1 cellular context compared by ENCODE assay signal in the genomic region with DNA sequence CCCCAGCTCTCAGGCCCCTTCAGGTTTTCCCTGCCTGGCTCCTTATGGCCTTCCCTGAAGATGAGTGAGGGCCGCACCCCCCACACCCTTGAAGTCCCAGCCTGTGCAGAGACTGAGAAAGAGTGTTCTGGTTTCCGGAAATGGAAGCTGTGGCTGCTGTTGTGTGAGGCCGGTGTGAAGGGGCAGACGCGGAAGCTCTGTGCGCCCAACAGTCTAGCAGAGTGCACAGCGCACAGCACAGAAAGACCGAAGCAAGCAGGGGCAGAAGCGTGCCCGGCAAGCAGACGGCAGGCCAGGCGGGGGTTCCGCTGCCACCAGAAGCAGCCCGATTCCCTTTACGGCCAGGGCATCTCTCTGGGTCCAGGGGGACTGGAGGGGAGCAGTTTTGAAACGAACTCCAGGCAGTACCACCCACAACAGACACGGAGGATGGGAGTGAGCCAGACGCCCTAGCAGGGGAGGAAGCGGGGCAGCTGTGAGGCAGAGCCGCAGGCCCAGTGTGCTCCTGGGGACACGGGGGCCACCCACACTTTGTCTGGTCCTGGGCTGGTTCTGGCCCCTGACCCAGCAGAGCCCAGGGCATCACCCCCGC.
TF ChIP-seq lines count a peak whose summit lies in the region.

No MANE protein-coding gene starts in this region.

TF ChIP-seq in HepG2, 621 proteins besides CTCF, POLR2A, EP300 and RAD21:
- TF ChIP-seq ZSCAN22 (CRISPR knock-in tag; IDR thresholded peaks at IDR 0.05), result no peak
- TF ChIP-seq, protein P1, sequence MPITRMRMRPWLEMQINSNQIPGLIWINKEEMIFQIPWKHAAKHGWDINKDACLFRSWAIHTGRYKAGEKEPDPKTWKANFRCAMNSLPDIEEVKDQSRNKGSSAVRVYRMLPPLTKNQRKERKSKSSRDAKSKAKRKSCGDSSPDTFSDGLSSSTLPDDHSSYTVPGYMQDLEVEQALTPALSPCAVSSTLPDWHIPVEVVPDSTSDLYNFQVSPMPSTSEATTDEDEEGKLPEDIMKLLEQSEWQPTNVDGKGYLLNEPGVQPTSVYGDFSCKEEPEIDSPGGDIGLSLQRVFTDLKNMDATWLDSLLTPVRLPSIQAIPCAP (CRISPR knock-in tag; IDR thresholded peaks at IDR 0.05; ENCODE audit: low read depth), result no peak
- no peak for TF ChIP-seq ZNF691 (CRISPR knock-in tag; IDR thresholded peaks at IDR 0.05; ENCODE audit: borderline replicate concordance, low read depth)
- no peak for TF ChIP-seq GMEB1 (CRISPR knock-in tag; IDR thresholded peaks at IDR 0.05; ENCODE audit: borderline replicate concordance)
- no peak for TF ChIP-seq ZNF383 (CRISPR knock-in tag; IDR thresholded peaks at IDR 0.05; ENCODE audit: borderline replicate concordance)
- no peak for TF ChIP-seq FOXP1 (IDR thresholded peaks at IDR 0.05)
- no peak for TF ChIP-seq FOXP1 (CRISPR knock-in tag; IDR thresholded peaks at IDR 0.05)
- TF ChIP-seq, protein P2, sequence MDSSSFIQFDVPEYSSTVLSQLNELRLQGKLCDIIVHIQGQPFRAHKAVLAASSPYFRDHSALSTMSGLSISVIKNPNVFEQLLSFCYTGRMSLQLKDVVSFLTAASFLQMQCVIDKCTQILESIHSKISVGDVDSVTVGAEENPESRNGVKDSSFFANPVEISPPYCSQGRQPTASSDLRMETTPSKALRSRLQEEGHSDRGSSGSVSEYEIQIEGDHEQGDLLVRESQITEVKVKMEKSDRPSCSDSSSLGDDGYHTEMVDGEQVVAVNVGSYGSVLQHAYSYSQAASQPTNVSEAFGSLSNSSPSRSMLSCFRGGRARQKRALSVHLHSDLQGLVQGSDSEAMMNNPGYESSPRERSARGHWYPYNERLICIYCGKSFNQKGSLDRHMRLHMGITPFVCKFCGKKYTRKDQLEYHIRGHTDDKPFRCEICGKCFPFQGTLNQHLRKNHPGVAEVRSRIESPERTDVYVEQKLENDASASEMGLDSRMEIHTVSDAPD (CRISPR knock-in tag; IDR thresholded peaks at IDR 0.05), result no peak
- TF ChIP-seq ZMAT3 (CRISPR knock-in tag; conservative IDR thresholded peaks at IDR 0.05), result no peak
- no peak for TF ChIP-seq FOXC1 (CRISPR knock-in tag; IDR thresholded peaks at IDR 0.05; ENCODE audit: borderline replicate concordance)
- TF ChIP-seq ZNF883 (CRISPR knock-in tag; IDR thresholded peaks at IDR 0.05; ENCODE audit: not compliant biosample characterization), result no peak
- TF ChIP-seq STAT5B (CRISPR knock-in tag; IDR thresholded peaks at IDR 0.05), result no peak
- no peak for TF ChIP-seq DDIT3 (CRISPR knock-in tag; IDR thresholded peaks at IDR 0.05)
- TF ChIP-seq CENPT (CRISPR knock-in tag; IDR thresholded peaks at IDR 0.05; ENCODE audit: low read depth), result no peak
- no peak for TF ChIP-seq SNAPC2 (CRISPR knock-in tag; IDR thresholded peaks at IDR 0.05)
